Comparison of ENCODE assay signal across 13 cellular contexts in the genomic region with DNA sequence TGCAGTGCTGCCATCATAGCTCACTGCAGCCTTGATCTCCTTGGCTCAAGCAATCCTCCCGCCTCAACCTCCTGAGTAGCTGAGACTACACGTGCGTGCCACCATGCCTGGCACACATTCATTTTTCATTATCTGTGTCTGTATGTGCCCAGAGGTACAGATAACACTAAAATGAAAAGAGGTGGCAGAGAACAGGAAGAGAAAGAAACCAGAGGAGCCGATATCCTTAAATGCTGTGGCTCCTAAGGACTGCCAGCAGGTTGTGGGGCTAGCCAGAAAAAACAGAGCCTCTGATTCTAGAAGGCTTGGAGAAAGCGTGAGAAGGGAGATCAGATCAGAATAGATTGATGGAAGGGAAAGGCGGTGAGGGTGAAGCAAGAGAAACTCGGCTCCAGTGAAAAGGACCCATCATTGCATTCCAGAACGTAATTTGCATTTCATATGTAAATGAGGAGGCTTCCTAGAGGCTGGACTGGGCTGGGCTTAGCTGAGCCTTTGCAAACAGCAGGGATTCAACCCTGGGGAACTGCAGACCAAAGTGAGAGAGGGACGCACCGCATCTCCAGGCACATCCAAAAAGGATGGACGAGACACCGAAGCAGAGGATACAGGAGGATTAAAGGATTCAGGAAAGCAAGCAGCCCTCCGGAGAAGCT.
DNase-seq lines count a peak whose midpoint lies in the region; ATAC-seq and TF ChIP-seq lines count a peak whose summit lies in the region.
"Had no signal": no experiment of that assay in that cellular context is flagged by ENCODE, and none has a peak within 500 bp of the region (broad histone marks: within the 10 kb centered on the region; RNA-seq: fewer than 3 reads in every experiment).

No MANE protein-coding gene starts in this region.

- no peak overlapping the region; the same call in 1 of the 2 replicates for H3K27ac Mint-ChIP-seq in HFFc6
- peak overlapping the region; percentile 75 for H3K27ac Mint-ChIP-seq in progenitor cell of endocrine pancreas
- H3K27ac Mint-ChIP-seq in CD8-positive, alpha-beta memory T cell = peak overlapping the region in 3 of 8 donors; percentile 13 to 58 (median 34)
- H3K27ac Mint-ChIP-seq: CD4-positive, alpha-beta memory T cell had no signal

- no peaks in the 10 kb centered on the region for H3K27me3 ChIP-seq in right cardiac atrium (ENCODE audit: control insufficient read depth, insufficient read depth)
- H3K27me3 ChIP-seq in CD8-positive, alpha-beta memory T cell (ENCODE audit: insufficient read depth, low read length, poor library complexity, severe bottlenecking) = no peaks in the 10 kb centered on the region

- no peaks in the 10 kb centered on the region for H3K9me3 ChIP-seq in right cardiac atrium (ENCODE audit: control insufficient read depth, low read length)
- no peaks in the 10 kb centered on the region for H3K9me3 ChIP-seq in CD8-positive, alpha-beta memory T cell (ENCODE audit: low read length)

- intact Hi-C loops in right cardiac atrium (cut with DNase I) = no loop called here

- H3K9me3 Mint-ChIP-seq in HFFc6 = no peaks in the 10 kb centered on the region
- H3K9me3 Mint-ChIP-seq in progenitor cell of endocrine pancreas (ENCODE audit: low read depth) = no peaks in the 10 kb centered on the region
- no peaks in the 10 kb centered on the region for H3K9me3 Mint-ChIP-seq in CD8-positive, alpha-beta memory T cell
- H3K9me3 Mint-ChIP-seq: CD4-positive, alpha-beta memory T cell had no signal

- CTCF ChIA-PET in CD8-positive, alpha-beta memory T cell (lab: Charles Lee) = no interaction called here

- POLR2A ChIA-PET in CD8-positive, alpha-beta memory T cell (lab: Charles Lee) = no interaction called here

- 26% methylated on average over 13 of the region's 13 CpGs for WGBS in right cardiac atrium

- H3K36me3 ChIP-seq in CD8-positive, alpha-beta memory T cell (ENCODE audit: insufficient read depth, low read length) = no peaks in the 10 kb centered on the region

- H3K27ac ChIP-seq in right cardiac atrium (ENCODE audit: low read length) = peak overlapping the region; percentile 42
- no peak overlapping the region for H3K27ac ChIP-seq in CD8-positive, alpha-beta memory T cell (ENCODE audit: low read depth, low read length)

- peak; percentile 50 to 59 for ATAC-seq in right cardiac atrium
- ATAC-seq in HG03460 (IDR thresholded peaks at IDR 0.05; ENCODE audit: unreplicated experiment) = no peak
- ATAC-seq: Panc1; stimulated activated naive CD8-positive, alpha-beta T cell treated with anti-CD3 and anti-CD28 coated beads, Interleukin-15, Interleukin-2, amounts not matched to agents 100 U/mL and 50 U/mL, for 24 hours had no signal

- H3K4me1 Mint-ChIP-seq in HFFc6 (ENCODE audit: low read depth) (peaks cover 18% of the 10 kb centered on the region), progenitor cell of endocrine pancreas (ENCODE audit: low read depth) (peaks cover 50% of the 10 kb centered on the region)
- peaks cover 0 to 3% (median 0%) of the 10 kb centered on the region in 3 donors for H3K4me1 Mint-ChIP-seq in CD8-positive, alpha-beta memory T cell

- H3K4me3 ChIP-seq in right cardiac atrium (ENCODE audit: low read length) = peak overlapping the region; percentile 24
- no peak overlapping the region for H3K4me3 ChIP-seq in CD8-positive, alpha-beta memory T cell (ENCODE audit: low read length)

- no peak for DNase-seq in HFFc6
- peak; percentile 79 for DNase-seq in astrocyte of the hippocampus (ENCODE audit: low read depth, low spot score)
- DNase-seq in right cardiac atrium = no peak
- DNase-seq in progenitor cell of endocrine pancreas (ENCODE audit: low spot score, unreplicated experiment) = no peak
- DNase-seq in NCI-H187 treated with DMSO at 0.1 percent for 48 hours (lab: John Stamatoyannopoulos, UW) = no peak
- no peak for DNase-seq in CD8-positive, alpha-beta memory T cell
- DNase-seq in occipital lobe (lab: John Stamatoyannopoulos, UW) = no peak
- DNase-seq: CD4-positive, alpha-beta memory T cell; NCI-H2171; stimulated activated CD4-positive, alpha-beta T cell treated with anti-CD3 and anti-CD28 coated beads, Interleukin-1b, Interleukin-23, amount 100 ng/mL, for 48 hours; stimulated activated naive CD8-positive, alpha-beta T cell treated with anti-CD3 and anti-CD28 coated beads, Interleukin-15, Interleukin-2, amounts not matched to agents 100 U/mL and 50 U/mL, for 24 hours had no signal

- peaks cover 9% of the 10 kb centered on the region for H3K4me1 ChIP-seq in right cardiac atrium (ENCODE audit: control insufficient read depth, insufficient read depth, low read length)
- no peaks in the 10 kb centered on the region for H3K4me1 ChIP-seq in CD8-positive, alpha-beta memory T cell (ENCODE audit: insufficient read depth, low read length)

- peak overlapping the region; percentile 84 for H3K4me3 Mint-ChIP-seq in HFFc6
- peak overlapping the region; percentile 68 for H3K4me3 Mint-ChIP-seq in progenitor cell of endocrine pancreas (ENCODE audit: low read depth)
- H3K4me3 Mint-ChIP-seq in CD8-positive, alpha-beta memory T cell = no peak overlapping the region
- H3K4me3 Mint-ChIP-seq: CD4-positive, alpha-beta memory T cell had no signal

- TF ChIP-seq CTCF in HFFc6 (IDR thresholded peaks at IDR 0.05) (no peak), progenitor cell of endocrine pancreas (IDR thresholded peaks at IDR 0.05; ENCODE audit: unreplicated experiment) (no peak)

- peaks cover 7% of the 10 kb centered on the region for H3K27me3 Mint-ChIP-seq in HFFc6 (ENCODE audit: insufficient read depth)
- peaks cover 5% of the 10 kb centered on the region for H3K27me3 Mint-ChIP-seq in progenitor cell of endocrine pancreas
- H3K27me3 Mint-ChIP-seq in CD8-positive, alpha-beta memory T cell = peaks cover 0 to 2% of the 10 kb centered on the region in 2 donors
- H3K27me3 Mint-ChIP-seq: CD4-positive, alpha-beta memory T cell had no signal

- H3K36me3 Mint-ChIP-seq in HFFc6 (ENCODE audit: low read depth) (no peaks in the 10 kb centered on the region), progenitor cell of endocrine pancreas (ENCODE audit: insufficient read depth) (no peaks in the 10 kb centered on the region)
- H3K36me3 Mint-ChIP-seq in CD8-positive, alpha-beta memory T cell = peaks cover 0 to 2% (median 0%) of the 10 kb centered on the region in 3 donors
- H3K36me3 Mint-ChIP-seq: CD4-positive, alpha-beta memory T cell had no signal

Comparison
In these comparisons a context has a peak if more than half of its experiments do, and no peak if none do; other contexts are left out.
1. H3K4me3 Mint-ChIP-seq: peak in HFFc6 (single experiment) and progenitor cell of endocrine pancreas (single experiment); none in CD8-positive, alpha-beta memory T cell (0 of 7).